In the genomic region with DNA sequence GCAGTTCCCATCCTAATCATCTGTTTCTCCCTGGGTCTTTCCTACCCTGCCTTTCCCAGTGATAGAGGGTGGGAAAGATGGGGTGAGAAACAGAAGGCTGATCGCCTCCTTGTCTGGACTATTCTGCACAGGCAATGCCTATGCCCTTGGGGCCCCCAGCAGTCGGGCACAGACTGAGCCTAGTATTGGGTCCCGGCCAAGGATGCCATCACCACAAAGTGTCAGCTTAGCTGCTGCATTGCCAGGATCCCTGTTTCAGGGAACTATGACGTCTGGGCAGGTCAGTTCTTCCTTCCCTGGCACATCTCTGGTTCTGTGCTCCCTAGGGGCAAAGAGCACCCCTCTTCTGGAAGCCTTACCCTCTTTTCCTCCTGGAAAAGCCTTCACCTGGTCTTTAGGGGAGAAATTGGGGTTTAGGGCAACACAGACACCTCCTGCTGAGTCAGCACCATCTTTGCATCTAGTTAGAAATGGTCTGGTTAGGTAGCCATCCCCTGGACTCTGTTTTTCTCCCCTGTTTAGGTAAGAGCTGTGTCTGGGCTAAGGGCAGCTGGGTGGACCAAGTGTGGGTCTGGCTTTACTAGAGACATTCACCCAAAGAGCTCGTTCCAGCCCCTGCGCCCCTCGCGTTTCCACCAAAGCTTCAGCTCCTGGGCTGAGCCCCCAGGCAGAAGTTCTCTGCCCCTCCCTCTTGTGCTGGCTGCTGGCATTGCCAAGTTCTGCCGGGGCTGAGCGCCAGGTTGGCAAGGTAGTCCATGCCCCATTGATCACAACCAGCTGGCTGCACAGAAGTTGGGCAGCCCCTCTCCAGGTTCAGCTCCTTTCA, we compare ENCODE assay signal across 13 cellular contexts. TPM values are rescaled to one million over a fixed set of nuclear protein-coding genes. Genes with fewer than 3 reads are reported as not detected.
DNase-seq lines count a peak whose midpoint lies in the region; ATAC-seq and TF ChIP-seq lines count a peak whose summit lies in the region.
"Had no signal": no experiment of that assay in that cellular context is flagged by ENCODE, and none has a peak within 500 bp of the region (broad histone marks: within the 10 kb centered on the region; RNA-seq: fewer than 3 reads in every experiment).

No MANE protein-coding gene starts in this region.

- H3K4me1 ChIP-seq in right atrium auricular region (peaks cover 0 to 25% of the 10 kb centered on the region in 2 donors), smooth muscle cell (ENCODE audit: low read depth) (peaks cover 4% of the 10 kb centered on the region)
- H3K4me1 ChIP-seq: BE2C had no signal

- no peaks in the 10 kb centered on the region for H3F3A ChIP-seq in smooth muscle cell (ENCODE audit: low read depth)

- peaks cover 14% of the 10 kb centered on the region for H3K4me1 Mint-ChIP-seq in neural crest cell

- no peaks in the 10 kb centered on the region for H3K9me3 ChIP-seq in right atrium auricular region
- H3K9me3 ChIP-seq in smooth muscle cell (replicated peaks; ENCODE audit: low read depth), result no peaks in the 10 kb centered on the region
- H3K9me3 ChIP-seq: BE2C had no signal

- peak overlapping the region; percentile 67 for H3K4me3 Mint-ChIP-seq in neural crest cell

- H3K36me3 ChIP-seq in right atrium auricular region, result no peaks in the 10 kb centered on the region
- H3K36me3 ChIP-seq in smooth muscle cell (ENCODE audit: low read depth), result no peaks in the 10 kb centered on the region
- H3K36me3 ChIP-seq: BE2C had no signal

- WGBS in smooth muscle cell (ENCODE audit: low lambda C conversion rate), result 90% methylated on average over 10 of the region's 10 CpGs

- DNase-seq in Right ventricle myocardium superior, result no peak
- no peak for DNase-seq in right atrium auricular region (ENCODE audit: low spot score)
- peak; percentile 74 for DNase-seq in globus pallidus (ENCODE audit: low spot score)
- no peak for DNase-seq in neural crest cell (ENCODE audit: low read depth, low spot score)
- no peak for DNase-seq in smooth muscle cell (lab: John Stamatoyannopoulos, UW; ENCODE audit: unreplicated experiment)
- DNase-seq in AG08395 (ENCODE audit: low spot score), result no peak
- no peak for DNase-seq in dermis blood vessel endothelial cell
- DNase-seq: BE2C, Karpas-422, mesendoderm had no signal

- H3K4me3 ChIP-seq in right atrium auricular region, result peak overlapping the region in 1 of 2 donors; percentile 55
- no peak overlapping the region for H3K4me3 ChIP-seq in smooth muscle cell

- no peak overlapping the region for H3K9ac ChIP-seq in smooth muscle cell (ENCODE audit: low read depth)

- no peaks in the 10 kb centered on the region for H3K9me3 Mint-ChIP-seq in neural crest cell

- H3K27ac ChIP-seq in right atrium auricular region (no peak overlapping the region), smooth muscle cell (ENCODE audit: low read depth) (no peak overlapping the region)

- no peaks in the 10 kb centered on the region for H3K79me2 ChIP-seq in smooth muscle cell (ENCODE audit: low read depth)

- ATAC-seq in Right ventricle myocardium superior (ENCODE audit: poor library complexity) (peak; percentile 14), HG02884 (IDR thresholded peaks at IDR 0.05; ENCODE audit: unreplicated experiment) (no peak)
- ATAC-seq: HCT116 had no signal

- TF ChIP-seq CTCF in right atrium auricular region (IDR thresholded peaks at IDR 0.05) (no peak), neural crest cell (conservative IDR thresholded peaks at IDR 0.05) (no peak), smooth muscle cell (IDR thresholded peaks at IDR 0.05; ENCODE audit: borderline replicate concordance, insufficient read depth, poor library complexity, severe bottlenecking) (no peak)

- intact Hi-C loops in Right ventricle myocardium superior (cut with DNase I), result no loop called here

- no peak overlapping the region for H2AFZ ChIP-seq in smooth muscle cell (ENCODE audit: low read depth)

- H3K27me3 Mint-ChIP-seq in neural crest cell (ENCODE audit: low read depth), result peaks cover 78% of the 10 kb centered on the region

- H4K20me1 ChIP-seq in smooth muscle cell (ENCODE audit: low read depth), result no peaks in the 10 kb centered on the region

- no peaks in the 10 kb centered on the region for H3K36me3 Mint-ChIP-seq in neural crest cell (ENCODE audit: low read depth)

- no peak overlapping the region for H3K4me2 ChIP-seq in smooth muscle cell

- H3K27me3 ChIP-seq in right atrium auricular region (peaks cover 0 to 4% of the 10 kb centered on the region in 2 donors), smooth muscle cell (ENCODE audit: low read depth) (peaks cover 94% of the 10 kb centered on the region)

- H3K27ac Mint-ChIP-seq in neural crest cell (ENCODE audit: unreplicated experiment), result no peak overlapping the region

RNA-seq across cellular contexts. Expression of a gene that starts 2.0 kb away (rescaled TPM):
- total RNA-seq in Right ventricle myocardium superior (0.48 TPM), right atrium auricular region (1 to 10 TPM; 2.5 to 7.8 TPM), neural crest cell (0.21 TPM in 1 of 2 replicates, not detected in the other), smooth muscle cell (not detected in 2 replicates), dermis blood vessel endothelial cell (not detected in 2 replicates)
- polyA plus RNA-seq in smooth muscle cell, result 0.21 TPM in 1 of 2 replicates, not detected in the other
- total RNA-seq: fibroblast of villous mesenchyme had no signal

RNA-seq across cellular contexts. Expression of a gene that starts 22.0 kb away (rescaled TPM):
- total RNA-seq in Right ventricle myocardium superior, result 43.5 TPM
- 10 to 100 TPM; 17.5 to 21.2 TPM for total RNA-seq in right atrium auricular region
- 7.5 and 7.7 TPM in 2 replicates for total RNA-seq in neural crest cell
- 3.4 and 5.3 TPM in 2 replicates for total RNA-seq in smooth muscle cell
- 0.65 and 1.4 TPM in 2 replicates for polyA plus RNA-seq in smooth muscle cell
- 2.7 and 4.6 TPM in 2 replicates for total RNA-seq in dermis blood vessel endothelial cell
